ENCODE assay signal across 8 cellular contexts in the genomic region with DNA sequence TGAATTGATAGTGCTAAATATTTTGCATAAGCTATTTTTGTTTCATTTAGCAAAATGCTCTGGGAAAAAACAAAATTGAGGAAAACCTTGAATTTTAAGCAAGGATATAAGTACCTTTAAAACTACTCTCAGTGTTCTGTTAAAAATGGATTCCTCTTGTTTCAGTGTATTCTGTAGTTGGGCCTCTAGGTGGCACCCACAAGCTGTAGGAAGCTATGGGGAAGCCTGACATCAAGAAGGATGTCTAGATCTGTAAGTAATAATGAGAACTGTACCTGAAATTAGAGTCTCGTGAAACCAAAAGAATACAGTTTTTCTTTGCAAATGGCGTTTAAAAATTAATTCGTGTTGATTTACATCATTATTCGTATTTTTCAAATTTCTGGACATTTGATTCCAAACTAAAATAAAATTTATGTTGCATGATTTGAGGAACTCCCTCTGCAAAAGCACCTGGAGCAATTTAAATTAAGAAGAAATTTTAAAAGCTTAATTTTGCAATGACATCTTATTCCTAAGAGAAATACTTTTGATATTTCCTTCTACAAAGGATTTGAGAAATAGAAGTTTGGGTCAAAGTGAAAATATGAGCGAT. TPM values are rescaled to one million over a fixed set of nuclear protein-coding genes. Genes with fewer than 3 reads are reported as not detected.
A peak's percentile ranks its signal among the peaks of the same experiment; 100 is the strongest.
DNase-seq lines count a peak whose midpoint lies in the region; ATAC-seq and TF ChIP-seq lines count a peak whose summit lies in the region.

No MANE protein-coding gene starts in this region.

- H3K9me2 ChIP-seq in PC-3 (replicated peaks; ENCODE audit: low read length): no peaks in the 10 kb centered on the region

- peak; percentile 61 for DNase-seq in EH (ENCODE audit: low read depth)
- DNase-seq in PC-3: peak; percentile 84
- peak; percentile 17 for DNase-seq in activated T-helper 1 cell treated with Interleukin-2 at 50 U/mL for 16 hours (ENCODE audit: low read depth)
- DNase-seq in fibroblast of villous mesenchyme (ENCODE audit: low read depth): peak; percentile 72
- DNase-seq in trophoblast cell: peak; percentile 46 to 72
- DNase-seq in mesenteric fat pad (ENCODE audit: low spot score): no peak

- no peak overlapping the region for H2BK12ac ChIP-seq in trophoblast cell (ENCODE audit: low read length)

- H3K4me1 ChIP-seq in PC-3 (ENCODE audit: insufficient read depth, low read length): peaks cover 9% of the 10 kb centered on the region; the same call in 1 of the 2 replicates
- H3K4me1 ChIP-seq in trophoblast cell (ENCODE audit: control insufficient read depth in 1 of 2, insufficient read depth in 2 of 2, low read length in 2 of 2): no peaks in the 10 kb centered on the region

- no peak overlapping the region for H3K23ac ChIP-seq in trophoblast cell (ENCODE audit: low read length)

- no peak overlapping the region for H3K14ac ChIP-seq in trophoblast cell (ENCODE audit: low read length)

- no peaks in the 10 kb centered on the region for H4K20me1 ChIP-seq in PC-3 (ENCODE audit: low read length)

- no peak overlapping the region for H3K4me2 ChIP-seq in PC-3 (ENCODE audit: low read length)
- no peak overlapping the region for H3K4me2 ChIP-seq in trophoblast cell (ENCODE audit: low read length)

- H3K79me1 ChIP-seq in trophoblast cell (ENCODE audit: low read length): peaks cover 2% of the 10 kb centered on the region

- H3K18ac ChIP-seq in trophoblast cell (ENCODE audit: low read length): no peak overlapping the region

- H2AFZ ChIP-seq in PC-3 (ENCODE audit: low read length) (no peak overlapping the region), trophoblast cell (ENCODE audit: insufficient read depth, low read length, poor library complexity) (no peak overlapping the region)

- H3K27ac ChIP-seq in PC-3 (ENCODE audit: low read length) (no peak overlapping the region), trophoblast cell (ENCODE audit: low read depth, low read length) (no peak overlapping the region)

- intact Hi-C loops in PC-3 (cut with micrococcal nuclease): loop anchor here (1.0 to 5.0 kb wide), 10 partner anchors 154 to 1119 kb away; partner anchors contain the start of genes UGT2A3, UGT2B15 and UGT2B7

- no CpG with 5 or more reads among the region's 5 CpGs for WGBS in trophoblast cell (ENCODE audit: extremely low coverage, insufficient coverage, insufficient read length)

- no peak overlapping the region for H3K9ac ChIP-seq in PC-3 (ENCODE audit: low read length)
- H3K9ac ChIP-seq in trophoblast cell (ENCODE audit: low read length): no peak overlapping the region

- H3K4ac ChIP-seq in trophoblast cell (ENCODE audit: low read depth, low read length): no peak overlapping the region

- no peak overlapping the region for H4K8ac ChIP-seq in trophoblast cell (ENCODE audit: low read depth, low read length)

- no peaks in the 10 kb centered on the region for H3F3A ChIP-seq in PC-3 (ENCODE audit: low read length, unreplicated experiment)

- H3K27me3 ChIP-seq in PC-3 (ENCODE audit: low read length) (no peaks in the 10 kb centered on the region), trophoblast cell (ENCODE audit: insufficient read depth, low read length) (no peaks in the 10 kb centered on the region)

- H3K79me2 ChIP-seq in PC-3 (ENCODE audit: low read length): no peaks in the 10 kb centered on the region
- H3K79me2 ChIP-seq in trophoblast cell (ENCODE audit: control insufficient read depth, insufficient read depth, low read length, poor library complexity): no peaks in the 10 kb centered on the region

- H2BK120ac ChIP-seq in trophoblast cell (ENCODE audit: insufficient read depth, low read length, poor library complexity): no peak overlapping the region

- H4K12ac ChIP-seq in trophoblast cell (ENCODE audit: low read depth, low read length): no peak overlapping the region

- H3K9me3 ChIP-seq in PC-3 (ENCODE audit: low read length): no peaks in the 10 kb centered on the region
- no peaks in the 10 kb centered on the region for H3K9me3 ChIP-seq in trophoblast cell (ENCODE audit: insufficient read depth, low read depth, low read length)

- ATAC-seq in GM21367 (IDR thresholded peaks at IDR 0.05; ENCODE audit: unreplicated experiment) (peak; percentile 85), HG03575 (IDR thresholded peaks at IDR 0.05; ENCODE audit: extremely low read depth, insufficient number of reproducible peaks, low FRiP score, unreplicated experiment) (peak; percentile 71), PC-3 (peak; percentile 60)

- no peak overlapping the region for H4K91ac ChIP-seq in trophoblast cell (ENCODE audit: low read depth, low read length)

- no peaks in the 10 kb centered on the region for H3K36me3 ChIP-seq in PC-3 (ENCODE audit: low read depth, low read length)
- no peaks in the 10 kb centered on the region for H3K36me3 ChIP-seq in trophoblast cell (ENCODE audit: control insufficient read depth in 1 of 2, insufficient read depth in 2 of 2, low read length in 2 of 2)

- no peak overlapping the region for H2BK5ac ChIP-seq in trophoblast cell (ENCODE audit: low read depth, low read length, poor library complexity)

- no peak overlapping the region for H2AK5ac ChIP-seq in trophoblast cell (ENCODE audit: low read length)

- no peak overlapping the region for H3K4me3 ChIP-seq in PC-3 (ENCODE audit: low read length)
- no peak overlapping the region for H3K4me3 ChIP-seq in fibroblast of villous mesenchyme (ENCODE audit: low read depth, low read length)
- no peak overlapping the region for H3K4me3 ChIP-seq in trophoblast cell (ENCODE audit: low read depth, low read length)

- BruUV-seq in PC-3 (replicated peaks; lab: Mats Ljungman, UMichigan): no TSS peak

- peak; percentile 98 for TF ChIP-seq CTCF in PC-3 (conservative IDR thresholded peaks at IDR 0.05; ENCODE audit: low read depth, low read length)
- TF ChIP-seq CTCF in fibroblast of villous mesenchyme (IDR thresholded peaks at IDR 0.05; ENCODE audit: insufficient read depth, low read depth, low read length): peak; percentile 93

- CTCF ChIA-PET in PC-3 (lab: Charles Lee): interaction anchor here (1.3 kb wide), 1 partner anchor 123 kb away, joined by 3 read pairs; no protein-coding TSS in a partner anchor

- POLR2A ChIA-PET in PC-3 (lab: Charles Lee; ENCODE audit: unreplicated experiment): no interaction called here

RNA-seq across cellular contexts. Expression of gene TMPRSS11E, which starts 51.2 kb away (rescaled TPM):
- not detected in 2 replicates for total RNA-seq in PC-3 (2014; rRNA removed)
- not detected in 2 replicates for total RNA-seq in fibroblast of villous mesenchyme
- 2.1 and 2.7 TPM in 2 replicates for polyA plus RNA-seq in trophoblast cell (2013)
- not detected for total RNA-seq in mesenteric fat pad
